ENCODE assay signal across 19 cellular contexts in genomic region chr5:32331217-32331926, GRCh38.
A peak's percentile ranks its signal among the peaks of the same experiment; 100 is the strongest.
DNase-seq lines count a peak whose midpoint lies in the region; TF ChIP-seq lines count a peak whose summit lies in the region.
"Had no signal": no experiment of that assay in that cellular context is flagged by ENCODE, and none has a peak within 500 bp of the region (broad histone marks: within the 10 kb centered on the region; RNA-seq: fewer than 3 reads in every experiment).

No MANE protein-coding gene starts in this region.

- H3K27me3 ChIP-seq in KMS-11 (ENCODE audit: insufficient read depth, low read depth), result no peaks in the 10 kb centered on the region

- H3K27ac ChIP-seq in KMS-11 (no peak overlapping the region), VCaP (peak overlapping the region; percentile 91), skin epidermis (peak overlapping the region in 16 of 21 experiments; percentile 2 to 79 (median 69))
- H3K27ac ChIP-seq: WERI-Rb-1 had no signal

- TF ChIP-seq CTCF in KMS-11 (conservative IDR thresholded peaks at IDR 0.05; ENCODE audit: low read depth, low read length) (no peak), VCaP (conservative IDR thresholded peaks at IDR 0.05) (no peak)

- no peaks in the 10 kb centered on the region for H4K20me1 ChIP-seq in KMS-11 (ENCODE audit: insufficient read depth)

- peak; percentile 76 for DNase-seq in left kidney (ENCODE audit: low read depth, low spot score)
- no peak for DNase-seq in activated CD4-positive, CD25-positive, alpha-beta regulatory T cell (lab: John Stamatoyannopoulos, UW)
- no peak for DNase-seq in NK-92 treated with Interleukin-12 subunit alpha and Interleukin-12 subunit beta, amount 100 ng/mL, for 24 hours (lab: John Stamatoyannopoulos, UW)
- DNase-seq in effector CD4-positive, alpha-beta T cell, result no peak
- DNase-seq: activated CD8-positive, alpha-beta memory T cell treated with anti-CD3 and anti-CD28 coated beads for 24 hours; central memory CD4-positive, alpha-beta T cell; DMS153; effector memory CD8-positive, alpha-beta T cell; foreskin fibroblast; HCEC 1CT; MM.1S; NCI-H187 treated with DMSO at 0.1 percent for 48 hours; NCI-H774; RPMI8226; stimulated activated CD4-positive, alpha-beta T cell treated with anti-CD3 and anti-CD28 coated beads, Interleukin-2, amount 100 ng/mL, for 24 hours; WERI-Rb-1 had no signal

- H2AFZ ChIP-seq in KMS-11 (ENCODE audit: low read depth), result 0 out of 2 replicates have a peak overlapping the region, but pooled peaks have one; percentile 11

- H3K4me2 ChIP-seq in KMS-11, result no peak overlapping the region

- no peaks in the 10 kb centered on the region for H3K79me2 ChIP-seq in KMS-11 (ENCODE audit: insufficient read depth, low read depth)

- H3K9ac ChIP-seq in KMS-11, result no peak overlapping the region

- H3K36me3 ChIP-seq in KMS-11 (ENCODE audit: insufficient read depth), result no peaks in the 10 kb centered on the region
- H3K36me3 ChIP-seq: WERI-Rb-1 had no signal

- H3K4me1 ChIP-seq in KMS-11 (ENCODE audit: low read depth, poor library complexity, severe bottlenecking), result peaks cover 11% of the 10 kb centered on the region

- no peak overlapping the region for H3K4me3 ChIP-seq in KMS-11 (IDR thresholded peaks at IDR 0.05; ENCODE audit: insufficient read depth, low read depth, low read length)
- no peak overlapping the region for H3K4me3 ChIP-seq in skin epidermis
